Comparison of ENCODE assay signal across 2 cellular contexts in the genomic region with DNA sequence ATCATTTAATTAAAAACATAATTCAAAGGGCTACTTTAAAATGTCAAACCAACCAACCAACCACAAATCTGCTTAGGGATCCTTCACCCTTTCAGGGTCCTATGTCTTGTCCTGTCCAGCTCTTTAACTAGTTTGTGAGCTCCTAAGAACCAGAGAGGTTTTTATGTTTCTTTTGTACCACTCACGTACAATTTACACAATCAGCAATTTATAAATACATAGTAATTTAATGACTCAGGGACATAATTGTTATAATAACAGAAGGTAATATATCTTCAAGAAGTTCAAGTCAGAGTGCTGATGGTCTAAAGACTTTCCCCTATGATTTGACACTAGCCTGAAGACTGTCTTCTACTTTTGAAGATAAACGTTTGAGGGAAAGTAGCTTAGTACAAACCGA.
A peak's percentile ranks its signal among the peaks of the same experiment; 100 is the strongest.
TF ChIP-seq lines count a peak whose summit lies in the region.

No MANE protein-coding gene starts in this region.

TF ChIP-seq in HepG2, 621 proteins besides CTCF, POLR2A, EP300 and RAD21:
- TF ChIP-seq MAFK (conservative IDR thresholded peaks at IDR 0.05 in 1 of 2, IDR thresholded peaks at IDR 0.05 in 1 of 2; ENCODE audit: low read length in 2 of 2) (peak; percentile 52 to 73; a peak in 3 of 4 replicates), MAFF (IDR thresholded peaks at IDR 0.05; ENCODE audit: low read depth, low read length) (peak; percentile 66)
- TF ChIP-seq, protein P1, sequence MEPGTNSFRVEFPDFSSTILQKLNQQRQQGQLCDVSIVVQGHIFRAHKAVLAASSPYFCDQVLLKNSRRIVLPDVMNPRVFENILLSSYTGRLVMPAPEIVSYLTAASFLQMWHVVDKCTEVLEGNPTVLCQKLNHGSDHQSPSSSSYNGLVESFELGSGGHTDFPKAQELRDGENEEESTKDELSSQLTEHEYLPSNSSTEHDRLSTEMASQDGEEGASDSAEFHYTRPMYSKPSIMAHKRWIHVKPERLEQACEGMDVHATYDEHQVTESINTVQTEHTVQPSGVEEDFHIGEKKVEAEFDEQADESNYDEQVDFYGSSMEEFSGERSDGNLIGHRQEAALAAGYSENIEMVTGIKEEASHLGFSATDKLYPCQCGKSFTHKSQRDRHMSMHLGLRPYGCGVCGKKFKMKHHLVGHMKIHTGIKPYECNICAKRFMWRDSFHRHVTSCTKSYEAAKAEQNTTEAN (CRISPR knock-in tag; conservative IDR thresholded peaks at IDR 0.05) = no peak

TF ChIP-seq in K562, 482 proteins besides CTCF, POLR2A, EP300 and RAD21:
- TF ChIP-seq C11orf30 (IDR thresholded peaks at IDR 0.05; ENCODE audit: low read depth) = peak; percentile 28; the same call in 1 of the 2 replicates
- TF ChIP-seq CXXC5 (CRISPR knock-in tag; IDR thresholded peaks at IDR 0.05) = no peak
- TF ChIP-seq MAFG (tag; conservative IDR thresholded peaks at IDR 0.05) = peak; percentile 29; the same call in 1 of the 2 replicates
- TF ChIP-seq ZNF717 (CRISPR knock-in tag; IDR thresholded peaks at IDR 0.05) = no peak
- TF ChIP-seq, protein P2, sequence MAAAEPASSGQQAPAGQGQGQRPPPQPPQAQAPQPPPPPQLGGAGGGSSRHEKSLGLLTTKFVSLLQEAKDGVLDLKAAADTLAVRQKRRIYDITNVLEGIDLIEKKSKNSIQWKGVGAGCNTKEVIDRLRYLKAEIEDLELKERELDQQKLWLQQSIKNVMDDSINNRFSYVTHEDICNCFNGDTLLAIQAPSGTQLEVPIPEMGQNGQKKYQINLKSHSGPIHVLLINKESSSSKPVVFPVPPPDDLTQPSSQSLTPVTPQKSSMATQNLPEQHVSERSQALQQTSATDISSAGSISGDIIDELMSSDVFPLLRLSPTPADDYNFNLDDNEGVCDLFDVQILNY (CRISPR knock-in tag; IDR thresholded peaks at IDR 0.05) = no peak
- peak; percentile 69 for TF ChIP-seq ZNF316 (IDR thresholded peaks at IDR 0.05)
